2 cellular contexts compared by ENCODE assay signal in genomic region chr1:200930285-200930684, GRCh38. TPM values are rescaled to one million over a fixed set of nuclear protein-coding genes. Genes with fewer than 3 reads are reported as not detected.
"Had no signal": no experiment of that assay in that cellular context is flagged by ENCODE, and none has a peak within 500 bp of the region (broad histone marks: within the 10 kb centered on the region; RNA-seq: fewer than 3 reads in every experiment).

No MANE protein-coding gene starts in this region.

RNA-seq across cellular contexts. Expression of gene GPR25, which starts 57.5 kb away (rescaled TPM):
- total RNA-seq: LHCN-M2, M059J had no signal
